20 cellular contexts compared by ENCODE assay signal in the genomic region with DNA sequence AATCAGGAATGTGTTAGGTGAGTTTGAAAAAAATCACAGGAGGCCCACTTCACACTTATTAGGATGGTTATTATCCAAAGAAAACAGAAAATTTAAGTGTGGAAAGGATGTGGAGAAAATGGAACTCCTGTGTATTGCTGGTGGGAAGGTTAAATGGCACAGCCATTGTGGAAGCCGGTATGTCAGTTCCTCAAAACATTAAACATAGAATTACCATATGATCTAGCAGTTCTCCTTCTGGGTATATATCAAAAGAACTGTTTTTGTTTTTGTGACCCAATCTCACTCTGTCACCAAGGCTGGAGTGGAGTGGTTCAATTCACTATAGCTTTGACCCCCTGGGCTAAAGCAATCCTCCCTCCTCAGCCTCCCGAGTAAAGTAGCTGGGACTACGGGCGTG. TPM values are rescaled to one million over a fixed set of nuclear protein-coding genes. Genes with fewer than 3 reads are reported as not detected.
DNase-seq lines count a peak whose midpoint lies in the region; ATAC-seq and TF ChIP-seq lines count a peak whose summit lies in the region.
"Had no signal": no experiment of that assay in that cellular context is flagged by ENCODE, and none has a peak within 500 bp of the region (broad histone marks: within the 10 kb centered on the region; RNA-seq: fewer than 3 reads in every experiment).

No MANE protein-coding gene starts in this region.

- H3K36me3 ChIP-seq in PC-9 (ENCODE audit: low read depth) (no peaks in the 10 kb centered on the region; the same call in 1 of the 2 replicates), neural progenitor cell (no peaks in the 10 kb centered on the region), trophoblast cell (ENCODE audit: control insufficient read depth in 1 of 2, insufficient read depth in 2 of 2, low read length in 2 of 2) (peaks cover 0 to 4% of the 10 kb centered on the region in 2 experiments), lower lobe of right lung (peaks cover 20% of the 10 kb centered on the region)

- no peak overlapping the region for H4K8ac ChIP-seq in trophoblast cell (ENCODE audit: low read depth, low read length)

- H3K9me2 ChIP-seq in PC-9 (ENCODE audit: insufficient read depth), result no peaks in the 10 kb centered on the region

- no peak overlapping the region for H4K91ac ChIP-seq in trophoblast cell (ENCODE audit: low read depth, low read length)

- CTCF ChIA-PET in PC-9 (lab: Charles Lee), result no interaction called here

- H2BK12ac ChIP-seq in trophoblast cell (ENCODE audit: low read length), result no peak overlapping the region

- H3K27ac Mint-ChIP-seq in dendritic cell treated with granulocyte-macrophage colony-stimulating factor and Interleukin-4, amounts not matched to agents 40 ng/mL and 50 ng/mL, for 4 days, result peak overlapping the region; percentile 83
- H3K27ac Mint-ChIP-seq in neural progenitor cell, result peak overlapping the region; percentile 6

- peaks cover 29% of the 10 kb centered on the region for H3F3A ChIP-seq in PC-9 (ENCODE audit: insufficient read depth, low read depth)
- peaks cover 27% of the 10 kb centered on the region for H3F3A ChIP-seq in neural progenitor cell (ENCODE audit: low read depth)

- no peaks in the 10 kb centered on the region for H3K27me3 Mint-ChIP-seq in dendritic cell treated with granulocyte-macrophage colony-stimulating factor and Interleukin-4, amounts not matched to agents 40 ng/mL and 50 ng/mL, for 4 days
- H3K27me3 Mint-ChIP-seq in neural progenitor cell (ENCODE audit: insufficient read depth, low read depth), result peaks cover 3% of the 10 kb centered on the region
- H3K27me3 Mint-ChIP-seq: CD4-positive, alpha-beta memory T cell had no signal

- ATAC-seq in HG03521 (IDR thresholded peaks at IDR 0.05; ENCODE audit: unreplicated experiment) (no peak), lower lobe of right lung (no peak)

- POLR2A ChIA-PET in PC-9 (lab: Charles Lee; ENCODE audit: unreplicated experiment), result interaction anchor here (0.6 to 0.7 kb wide), 3 partner anchors 11 to 1695 kb away, joined by 3 to 11 read pairs (median 5); partner anchors contain the start of genes DNAJC17 and ZFYVE19

- BruUV-seq in PC-9 (replicated peaks; lab: Mats Ljungman, UMichigan), result no TSS peak

- TF ChIP-seq CTCF in PC-9 (conservative IDR thresholded peaks at IDR 0.05), result no peak
- no peak for TF ChIP-seq CTCF in neural progenitor cell (IDR thresholded peaks at IDR 0.05)
- no peak for TF ChIP-seq CTCF in lower lobe of right lung (IDR thresholded peaks at IDR 0.05)

- H2AFZ ChIP-seq in PC-9 (no peak overlapping the region), neural progenitor cell (replicated peaks) (no peak overlapping the region), trophoblast cell (ENCODE audit: insufficient read depth, low read length, poor library complexity) (no peak overlapping the region)

- H4K20me1 ChIP-seq in PC-9 (ENCODE audit: insufficient read depth), result no peaks in the 10 kb centered on the region
- H4K20me1 ChIP-seq in neural progenitor cell (ENCODE audit: low read depth), result peaks cover 4% of the 10 kb centered on the region

- peak overlapping the region; percentile 13; the same call in 1 of the 2 replicates for H3K4me2 ChIP-seq in PC-9
- H3K4me2 ChIP-seq in neural progenitor cell, result no peak overlapping the region
- no peak overlapping the region for H3K4me2 ChIP-seq in trophoblast cell (ENCODE audit: low read length)

- H3K4ac ChIP-seq in trophoblast cell (ENCODE audit: low read depth, low read length), result no peak overlapping the region

- DNase-seq in CD1c-positive myeloid dendritic cell (ENCODE audit: extremely low spot score) (peak; percentile 41), PC-9 (no peak), neural progenitor cell (ENCODE audit: low spot score) (no peak), trophoblast cell (no peak), lower lobe of right lung (no peak)
- DNase-seq: ACHN; CD4-positive, alpha-beta memory T cell; DND-41; GDM1; KG1; NCI-H1417 treated with DMSO at 0.1 percent for 48 hours; NCI-H2029; NCI-H2171 treated with DMSO at 0.1 percent for 48 hours; NCI-H774; Peyer's patch; SHP77 treated with DMSO at 0.1 percent for 48 hours had no signal

- H3K4me3 Mint-ChIP-seq in dendritic cell treated with granulocyte-macrophage colony-stimulating factor and Interleukin-4, amounts not matched to agents 40 ng/mL and 50 ng/mL, for 4 days, result no peak overlapping the region
- H3K4me3 Mint-ChIP-seq in neural progenitor cell, result no peak overlapping the region
- H3K4me3 Mint-ChIP-seq: CD4-positive, alpha-beta memory T cell had no signal

- no peak overlapping the region; the same call in 1 of the 2 replicates for H3K4me3 ChIP-seq in PC-9
- H3K4me3 ChIP-seq in neural progenitor cell, result no peak overlapping the region
- H3K4me3 ChIP-seq in trophoblast cell (ENCODE audit: low read depth, low read length), result no peak overlapping the region
- H3K4me3 ChIP-seq in lower lobe of right lung, result no peak overlapping the region
- H3K4me3 ChIP-seq: Peyer's patch had no signal

- WGBS in trophoblast cell (ENCODE audit: extremely low coverage, insufficient coverage, insufficient read length), result no CpG with 5 or more reads among the region's 4 CpGs

- intact Hi-C loops in PC-9 (cut with micrococcal nuclease; ENCODE audit: unreplicated experiment), result no loop called here
- intact Hi-C loops in dendritic cell treated with granulocyte-macrophage colony-stimulating factor and Interleukin-4, amounts not matched to agents 40 ng/mL and 50 ng/mL, for 4 days (cut with micrococcal nuclease), result no loop called here
- intact Hi-C loops in lower lobe of right lung (cut with DNase I), result no loop called here

- no peaks in the 10 kb centered on the region for H3K27me3 ChIP-seq in PC-9 (ENCODE audit: insufficient read depth, low read depth)
- H3K27me3 ChIP-seq in neural progenitor cell, result no peaks in the 10 kb centered on the region
- H3K27me3 ChIP-seq in trophoblast cell (ENCODE audit: insufficient read depth, low read length), result no peaks in the 10 kb centered on the region
- H3K27me3 ChIP-seq in lower lobe of right lung (ENCODE audit: low read depth), result no peaks in the 10 kb centered on the region
- H3K27me3 ChIP-seq: Peyer's patch had no signal

- H3K9ac ChIP-seq in neural progenitor cell, result no peak overlapping the region
- H3K9ac ChIP-seq in trophoblast cell (ENCODE audit: low read length), result no peak overlapping the region

- peaks cover 49% of the 10 kb centered on the region for H3K4me1 ChIP-seq in PC-9 (replicated peaks; ENCODE audit: insufficient read depth)
- peaks cover 14% of the 10 kb centered on the region for H3K4me1 ChIP-seq in neural progenitor cell
- H3K4me1 ChIP-seq in trophoblast cell (ENCODE audit: control insufficient read depth in 1 of 2, insufficient read depth in 2 of 2, low read length in 2 of 2), result no peaks in the 10 kb centered on the region
- peaks cover 27% of the 10 kb centered on the region for H3K4me1 ChIP-seq in lower lobe of right lung

- no peak overlapping the region for H4K12ac ChIP-seq in trophoblast cell (ENCODE audit: low read depth, low read length)

- H3K4me1 Mint-ChIP-seq in dendritic cell treated with granulocyte-macrophage colony-stimulating factor and Interleukin-4, amounts not matched to agents 40 ng/mL and 50 ng/mL, for 4 days (ENCODE audit: low read depth), result peaks cover 42% of the 10 kb centered on the region
- H3K4me1 Mint-ChIP-seq in neural progenitor cell, result peaks cover 39% of the 10 kb centered on the region

- H2BK120ac ChIP-seq in trophoblast cell (ENCODE audit: insufficient read depth, low read length, poor library complexity), result no peak overlapping the region

- H3K79me2 ChIP-seq in PC-9 (ENCODE audit: low read depth) (peaks cover 21% of the 10 kb centered on the region), neural progenitor cell (ENCODE audit: low read depth) (peaks cover 15% of the 10 kb centered on the region), trophoblast cell (ENCODE audit: control insufficient read depth, insufficient read depth, low read length, poor library complexity) (no peaks in the 10 kb centered on the region)

- no peak overlapping the region for H3K14ac ChIP-seq in trophoblast cell (ENCODE audit: low read length)

- H2AK5ac ChIP-seq in trophoblast cell (ENCODE audit: low read length), result no peak overlapping the region

- peaks cover 56% of the 10 kb centered on the region for H3K36me3 Mint-ChIP-seq in dendritic cell treated with granulocyte-macrophage colony-stimulating factor and Interleukin-4, amounts not matched to agents 40 ng/mL and 50 ng/mL, for 4 days (ENCODE audit: low read depth)
- peaks cover 13% of the 10 kb centered on the region for H3K36me3 Mint-ChIP-seq in neural progenitor cell

- no peaks in the 10 kb centered on the region for H3K9me3 ChIP-seq in PC-9 (ENCODE audit: insufficient read depth, low read depth)
- no peaks in the 10 kb centered on the region for H3K9me3 ChIP-seq in neural progenitor cell (ENCODE audit: low read depth)
- no peaks in the 10 kb centered on the region for H3K9me3 ChIP-seq in trophoblast cell (ENCODE audit: insufficient read depth, low read depth, low read length)
- H3K9me3 ChIP-seq in lower lobe of right lung, result no peaks in the 10 kb centered on the region
- H3K9me3 ChIP-seq: Peyer's patch had no signal

- peak overlapping the region; percentile 54 for H3K27ac ChIP-seq in PC-9
- no peak overlapping the region for H3K27ac ChIP-seq in neural progenitor cell
- no peak overlapping the region for H3K27ac ChIP-seq in trophoblast cell (ENCODE audit: low read depth, low read length)
- no peak overlapping the region for H3K27ac ChIP-seq in lower lobe of right lung

- H3K9me3 Mint-ChIP-seq in dendritic cell treated with granulocyte-macrophage colony-stimulating factor and Interleukin-4, amounts not matched to agents 40 ng/mL and 50 ng/mL, for 4 days, result no peaks in the 10 kb centered on the region
- H3K9me3 Mint-ChIP-seq in neural progenitor cell, result no peaks in the 10 kb centered on the region
- H3K9me3 Mint-ChIP-seq: CD4-positive, alpha-beta memory T cell had no signal

- H2BK5ac ChIP-seq in trophoblast cell (ENCODE audit: low read depth, low read length, poor library complexity), result no peak overlapping the region

- no peaks in the 10 kb centered on the region for H3K79me1 ChIP-seq in trophoblast cell (ENCODE audit: low read length)

- H3K18ac ChIP-seq in trophoblast cell (ENCODE audit: low read length), result no peak overlapping the region

- no peak overlapping the region for H3K23ac ChIP-seq in trophoblast cell (ENCODE audit: low read length)

RNA-seq across cellular contexts. Expression of gene ZFYVE19, which starts 10.4 kb away (rescaled TPM):
- total RNA-seq in PC-9 (2021) (32.6 and 33.1 TPM in 2 replicates), neural progenitor cell (ENCODE audit: low replicate concordance) (19.3 and 20.2 TPM in 2 replicates), lower lobe of right lung (29.6 TPM)
- 13.1 and 14.9 TPM in 2 replicates for polyA plus RNA-seq in trophoblast cell (2013)

RNA-seq across cellular contexts. Expression of gene DNAJC17, which starts 10.8 kb away (rescaled TPM):
- total RNA-seq in PC-9 (2021), result 27.4 and 33.0 TPM in 2 replicates
- 23.3 and 49.3 TPM in 2 replicates for total RNA-seq in neural progenitor cell (ENCODE audit: low replicate concordance)
- polyA plus RNA-seq in trophoblast cell (2013), result 42.8 and 44.7 TPM in 2 replicates
- total RNA-seq in lower lobe of right lung, result 28.4 TPM

RNA-seq across cellular contexts. Expression of gene C15orf62, which starts 26.7 kb away (rescaled TPM):
- total RNA-seq in PC-9 (2021) (0.23 and 0.33 TPM in 2 replicates), neural progenitor cell (ENCODE audit: low replicate concordance) (not detected in 2 replicates), lower lobe of right lung (2.4 TPM)
- polyA plus RNA-seq in trophoblast cell (2013), result 0.10 and 0.14 TPM in 2 replicates

RNA-seq across cellular contexts. Expression of gene PPP1R14D, which starts 32.0 kb away (rescaled TPM):
- total RNA-seq in PC-9 (2021), result 0.55 and 0.65 TPM in 2 replicates
- not detected in 2 replicates for total RNA-seq in neural progenitor cell (ENCODE audit: low replicate concordance)
- polyA plus RNA-seq in trophoblast cell (2013), result not detected in 2 replicates
- total RNA-seq in lower lobe of right lung, result 0.53 TPM
- total RNA-seq: CD4-positive, alpha-beta memory T cell; MCF 10A; NCI-H460 had no signal
- polyA plus RNA-seq: CD4-positive, alpha-beta memory T cell had no signal

RNA-seq across cellular contexts. Expression of gene GCHFR, which starts 32.6 kb away (rescaled TPM):
- total RNA-seq in PC-9 (2021) (1.2 and 1.5 TPM in 2 replicates), neural progenitor cell (ENCODE audit: low replicate concordance) (2.8 and 3.0 TPM in 2 replicates), lower lobe of right lung (99.5 TPM)
- polyA plus RNA-seq in trophoblast cell (2013), result 10.9 and 11.6 TPM in 2 replicates
